ENCODE assay signal across 1 cellular context in genomic region chr19:55580628-55581144, GRCh38.
TF ChIP-seq lines count a peak whose summit lies in the region.

A gene with protein sequence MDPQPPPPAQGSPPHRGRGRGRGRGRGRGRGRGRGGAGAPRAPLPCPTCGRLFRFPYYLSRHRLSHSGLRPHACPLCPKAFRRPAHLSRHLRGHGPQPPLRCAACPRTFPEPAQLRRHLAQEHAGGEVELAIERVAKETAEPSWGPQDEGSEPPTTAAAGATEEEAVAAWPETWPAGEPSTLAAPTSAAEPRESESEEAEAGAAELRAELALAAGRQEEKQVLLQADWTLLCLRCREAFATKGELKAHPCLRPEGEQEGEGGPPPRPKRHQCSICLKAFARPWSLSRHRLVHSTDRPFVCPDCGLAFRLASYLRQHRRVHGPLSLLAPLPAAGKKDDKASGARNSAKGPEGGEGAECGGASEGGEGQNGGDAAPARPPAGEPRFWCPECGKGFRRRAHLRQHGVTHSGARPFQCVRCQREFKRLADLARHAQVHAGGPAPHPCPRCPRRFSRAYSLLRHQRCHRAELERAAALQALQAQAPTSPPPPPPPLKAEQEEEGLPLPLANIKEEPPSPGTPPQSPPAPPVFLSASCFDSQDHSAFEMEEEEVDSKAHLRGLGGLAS (minus strand): TSS chr19:55580848. CDS start chr19:55579639, 1,209 bp downstream.

TF ChIP-seq in HepG2, 621 proteins besides CTCF, POLR2A, EP300 and RAD21 (continued from another document):
- TF ChIP-seq HNRNPLL (IDR thresholded peaks at IDR 0.05; ENCODE audit: low read depth, low read length, poor library complexity, severe bottlenecking) (no peak), ZBTB7B (CRISPR knock-in tag; IDR thresholded peaks at IDR 0.05) (0 out of 2 replicates have a peak, but pooled peaks have one; percentile 15), ZNF572 (CRISPR knock-in tag; IDR thresholded peaks at IDR 0.05) (no peak), RORA (CRISPR knock-in tag; IDR thresholded peaks at IDR 0.05) (no peak), NFE2L2 (IDR thresholded peaks at IDR 0.05; ENCODE audit: low read length) (no peak), ZNF225 (CRISPR knock-in tag; IDR thresholded peaks at IDR 0.05) (no peak), ZNF550 (CRISPR knock-in tag; IDR thresholded peaks at IDR 0.05; ENCODE audit: borderline replicate concordance) (no peak), ZNF350 (CRISPR knock-in tag; IDR thresholded peaks at IDR 0.05; ENCODE audit: borderline replicate concordance, low read depth) (no peak), SRY (CRISPR knock-in tag; IDR thresholded peaks at IDR 0.05) (no peak), BRCA1 (CRISPR knock-in tag; IDR thresholded peaks at IDR 0.05) (no peak), ZNF101 (CRISPR knock-in tag; IDR thresholded peaks at IDR 0.05; ENCODE audit: borderline replicate concordance, low read depth) (no peak), AGO2 (optimal IDR thresholded peaks at IDR 0.05; ENCODE audit: low read depth, low read length) (no peak), ZEB1 (IDR thresholded peaks at IDR 0.05; ENCODE audit: insufficient replicate concordance, low read depth) (peak; percentile 25), MAZ (IDR thresholded peaks at IDR 0.05; ENCODE audit: borderline replicate concordance, low read depth, low read length) (peak; percentile 91), MAZ (CRISPR knock-in tag; IDR thresholded peaks at IDR 0.05; ENCODE audit: low read depth) (peak; percentile 92), ZMYM2 (CRISPR knock-in tag; IDR thresholded peaks at IDR 0.05) (no peak), FIP1L1 (IDR thresholded peaks at IDR 0.05; ENCODE audit: borderline replicate concordance, insufficient read depth, low read depth, low read length) (no peak), ZNF646 (CRISPR knock-in tag; IDR thresholded peaks at IDR 0.05) (no peak), PPARG (CRISPR knock-in tag; conservative IDR thresholded peaks at IDR 0.05) (no peak), ZNF724P (CRISPR knock-in tag; IDR thresholded peaks at IDR 0.05; ENCODE audit: borderline replicate concordance) (no peak), NR3C1 (CRISPR knock-in tag; IDR thresholded peaks at IDR 0.05) (no peak), FOXK1 (CRISPR knock-in tag; IDR thresholded peaks at IDR 0.05; ENCODE audit: borderline replicate concordance, low read depth) (peak; percentile 31; the same call in 1 of the 2 replicates), ZNF10 (CRISPR knock-in tag; IDR thresholded peaks at IDR 0.05; ENCODE audit: borderline replicate concordance, low read depth) (no peak)
- TF ChIP-seq, protein P1, sequence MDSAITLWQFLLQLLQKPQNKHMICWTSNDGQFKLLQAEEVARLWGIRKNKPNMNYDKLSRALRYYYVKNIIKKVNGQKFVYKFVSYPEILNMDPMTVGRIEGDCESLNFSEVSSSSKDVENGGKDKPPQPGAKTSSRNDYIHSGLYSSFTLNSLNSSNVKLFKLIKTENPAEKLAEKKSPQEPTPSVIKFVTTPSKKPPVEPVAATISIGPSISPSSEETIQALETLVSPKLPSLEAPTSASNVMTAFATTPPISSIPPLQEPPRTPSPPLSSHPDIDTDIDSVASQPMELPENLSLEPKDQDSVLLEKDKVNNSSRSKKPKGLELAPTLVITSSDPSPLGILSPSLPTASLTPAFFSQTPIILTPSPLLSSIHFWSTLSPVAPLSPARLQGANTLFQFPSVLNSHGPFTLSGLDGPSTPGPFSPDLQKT (CRISPR knock-in tag; IDR thresholded peaks at IDR 0.05; ENCODE audit: borderline replicate concordance): no peak
- TF ChIP-seq, protein P2, sequence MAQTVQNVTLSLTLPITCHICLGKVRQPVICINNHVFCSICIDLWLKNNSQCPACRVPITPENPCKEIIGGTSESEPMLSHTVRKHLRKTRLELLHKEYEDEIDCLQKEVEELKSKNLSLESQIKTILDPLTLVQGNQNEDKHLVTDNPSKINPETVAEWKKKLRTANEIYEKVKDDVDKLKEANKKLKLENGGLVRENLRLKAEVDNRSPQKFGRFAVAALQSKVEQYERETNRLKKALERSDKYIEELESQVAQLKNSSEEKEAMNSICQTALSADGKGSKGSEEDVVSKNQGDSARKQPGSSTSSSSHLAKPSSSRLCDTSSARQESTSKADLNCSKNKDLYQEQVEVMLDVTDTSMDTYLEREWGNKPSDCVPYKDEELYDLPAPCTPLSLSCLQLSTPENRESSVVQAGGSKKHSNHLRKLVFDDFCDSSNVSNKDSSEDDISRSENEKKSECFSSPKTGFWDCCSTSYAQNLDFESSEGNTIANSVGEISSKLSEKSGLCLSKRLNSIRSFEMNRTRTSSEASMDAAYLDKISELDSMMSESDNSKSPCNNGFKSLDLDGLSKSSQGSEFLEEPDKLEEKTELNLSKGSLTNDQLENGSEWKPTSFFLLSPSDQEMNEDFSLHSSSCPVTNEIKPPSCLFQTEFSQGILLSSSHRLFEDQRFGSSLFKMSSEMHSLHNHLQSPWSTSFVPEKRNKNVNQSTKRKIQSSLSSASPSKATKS (CRISPR knock-in tag; IDR thresholded peaks at IDR 0.05): no peak
- TF ChIP-seq, protein P3, sequence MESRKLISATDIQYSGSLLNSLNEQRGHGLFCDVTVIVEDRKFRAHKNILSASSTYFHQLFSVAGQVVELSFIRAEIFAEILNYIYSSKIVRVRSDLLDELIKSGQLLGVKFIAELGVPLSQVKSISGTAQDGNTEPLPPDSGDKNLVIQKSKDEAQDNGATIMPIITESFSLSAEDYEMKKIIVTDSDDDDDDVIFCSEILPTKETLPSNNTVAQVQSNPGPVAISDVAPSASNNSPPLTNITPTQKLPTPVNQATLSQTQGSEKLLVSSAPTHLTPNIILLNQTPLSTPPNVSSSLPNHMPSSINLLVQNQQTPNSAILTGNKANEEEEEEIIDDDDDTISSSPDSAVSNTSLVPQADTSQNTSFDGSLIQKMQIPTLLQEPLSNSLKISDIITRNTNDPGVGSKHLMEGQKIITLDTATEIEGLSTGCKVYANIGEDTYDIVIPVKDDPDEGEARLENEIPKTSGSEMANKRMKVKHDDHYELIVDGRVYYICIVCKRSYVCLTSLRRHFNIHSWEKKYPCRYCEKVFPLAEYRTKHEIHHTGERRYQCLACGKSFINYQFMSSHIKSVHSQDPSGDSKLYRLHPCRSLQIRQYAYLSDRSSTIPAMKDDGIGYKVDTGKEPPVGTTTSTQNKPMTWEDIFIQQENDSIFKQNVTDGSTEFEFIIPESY (CRISPR knock-in tag; IDR thresholded peaks at IDR 0.05): 0 out of 2 replicates have a peak, but pooled peaks have one; percentile 7
